In the genomic region with DNA sequence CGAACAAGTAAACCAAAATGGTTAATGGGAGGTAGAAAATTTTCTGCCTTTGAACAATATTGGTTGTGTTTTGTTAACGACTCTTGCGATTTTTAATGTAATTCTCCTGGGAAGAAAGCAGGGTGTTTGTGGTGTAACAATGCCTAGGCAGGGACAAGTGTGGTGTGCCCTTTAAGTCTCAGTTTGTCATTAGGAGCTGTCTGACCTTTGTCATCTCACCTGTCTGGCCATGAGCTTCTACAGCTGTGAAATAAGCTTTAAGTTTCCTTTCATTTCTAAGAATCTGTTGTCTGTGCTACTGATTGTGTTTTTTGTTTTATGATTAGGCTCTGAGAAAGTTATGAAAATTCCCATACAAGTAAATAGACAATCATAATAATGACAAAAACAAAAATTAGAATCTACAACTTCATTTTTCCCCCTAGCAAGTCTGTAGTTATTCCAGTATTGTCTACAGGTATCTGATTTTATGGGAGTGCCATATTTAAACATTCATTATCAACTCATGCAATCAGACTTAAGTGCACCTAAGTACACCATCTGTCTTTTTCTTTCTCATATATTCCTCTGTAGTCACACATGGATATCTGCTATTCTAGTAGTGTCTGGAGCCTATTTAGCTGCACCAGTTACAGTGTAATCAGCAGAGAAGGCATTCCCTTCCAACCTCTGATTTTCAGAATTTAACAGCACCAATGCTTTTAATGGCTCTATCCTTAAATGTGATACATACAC, we compare ENCODE assay signal across 22 cellular contexts.
"Had no signal": no experiment of that assay in that cellular context is flagged by ENCODE, and none has a peak within 500 bp of the region (broad histone marks: within the 10 kb centered on the region; RNA-seq: fewer than 3 reads in every experiment).

No MANE protein-coding gene starts in this region.

- ATAC-seq: gastroesophageal sphincter; natural killer cell; stimulated activated effector memory CD8-positive, alpha-beta T cell treated with anti-CD3 and anti-CD28 coated beads, Interleukin-12 subunit alpha, Interleukin-12 subunit beta, amount 100 ng/mL, for 72 hours; upper lobe of right lung had no signal

- H3K27me3 ChIP-seq: colonic mucosa, esophagus squamous epithelium, gastroesophageal sphincter, ovary, right atrium auricular region, sigmoid colon, testis, tibial nerve, upper lobe of right lung, vagina had no signal

- H3K9me3 ChIP-seq: colonic mucosa, gastroesophageal sphincter, ovary, right atrium auricular region, sigmoid colon, testis, upper lobe of right lung, vagina had no signal

- H3K27ac ChIP-seq: colonic mucosa, esophagus squamous epithelium, gastroesophageal sphincter, ovary, right atrium auricular region, sigmoid colon, skin epidermis, testis, tibial nerve, upper lobe of right lung, vagina had no signal

- H3K4me1 ChIP-seq: colonic mucosa, esophagus squamous epithelium, gastroesophageal sphincter, right atrium auricular region, sigmoid colon, testis, tibial nerve, upper lobe of right lung, vagina had no signal

- H3K36me3 ChIP-seq: colonic mucosa, esophagus squamous epithelium, gastroesophageal sphincter, ovary, right atrium auricular region, sigmoid colon, tibial nerve, upper lobe of right lung, vagina had no signal

- DNase-seq: colonic mucosa; dermis blood vessel endothelial cell; esophagus squamous epithelium; foreskin fibroblast; glutamatergic neuron; immature natural killer cell; kidney; mammary epithelial cell; natural killer cell; nucleus accumbens; ovary; sigmoid colon; stimulated activated CD4-positive, alpha-beta T cell treated with anti-CD3 and anti-CD28 coated beads, Interleukin-4, amount 100 ng/mL, for 1 hour; stimulated activated CD8-positive, alpha-beta memory T cell treated with anti-CD3 and anti-CD28 coated beads, Interleukin-4, amount 100 ng/mL, for 48 hours; testis; upper lobe of right lung had no signal

- H3K4me3 ChIP-seq: colonic mucosa, esophagus squamous epithelium, gastroesophageal sphincter, ovary, right atrium auricular region, sigmoid colon, skin epidermis, testis, tibial nerve, upper lobe of right lung, vagina had no signal
